In the genomic region with DNA sequence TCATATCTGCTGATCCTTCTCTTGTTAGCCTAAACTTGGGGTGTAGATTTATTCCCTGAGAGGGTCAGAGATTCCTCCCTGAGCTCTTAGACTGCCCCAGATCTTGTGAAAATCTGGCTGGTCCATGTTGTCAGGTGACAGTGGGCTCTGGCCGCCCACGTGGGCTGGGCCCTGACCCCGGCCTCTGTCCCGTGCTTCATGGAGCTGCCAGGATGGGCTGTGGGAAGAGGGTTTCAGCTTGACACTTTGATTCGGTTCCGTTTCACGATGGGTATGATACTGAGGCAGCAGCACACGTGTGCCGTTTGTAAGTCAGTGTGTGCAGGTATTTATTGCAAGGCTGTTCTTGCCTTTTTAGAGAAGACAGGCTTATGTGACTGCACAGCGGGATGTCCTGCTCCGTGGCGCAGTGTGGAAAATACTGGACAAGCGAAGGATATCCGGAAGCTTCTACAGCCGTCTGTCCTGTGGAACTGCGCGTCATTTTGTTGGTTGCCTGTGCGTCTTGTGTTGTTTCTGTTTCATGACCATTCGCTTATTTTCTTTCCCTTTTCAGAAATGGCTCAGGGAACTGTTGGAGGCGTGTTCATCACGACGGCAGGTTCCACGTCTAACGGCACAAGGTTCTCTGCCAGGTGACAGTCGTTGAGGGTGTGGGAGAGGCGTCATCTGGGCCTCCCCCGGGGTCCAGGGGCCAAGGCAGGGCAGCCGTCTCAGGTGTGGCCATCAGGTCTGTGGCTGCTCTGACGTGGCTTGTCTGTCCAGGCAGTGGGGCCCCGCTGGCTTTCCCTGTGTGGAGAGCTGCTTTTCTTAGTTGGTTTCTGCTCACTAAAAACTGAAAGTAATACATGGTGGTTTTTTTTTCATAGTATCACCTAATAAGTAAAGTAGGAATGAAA, we compare ENCODE assay signal across 1 cellular context.
TF ChIP-seq lines count a peak whose summit lies in the region.

No MANE protein-coding gene starts in this region.

TF ChIP-seq in WTC11, 78 proteins besides CTCF, POLR2A, EP300 and RAD21:
- no peak for TF ChIP-seq IRF2 (CRISPR knock-in tag; IDR thresholded peaks at IDR 0.05; ENCODE audit: borderline replicate concordance, low read depth)
- no peak for TF ChIP-seq GTF2I (CRISPR knock-in tag; conservative IDR thresholded peaks at IDR 0.05)
- TF ChIP-seq, protein P1, sequence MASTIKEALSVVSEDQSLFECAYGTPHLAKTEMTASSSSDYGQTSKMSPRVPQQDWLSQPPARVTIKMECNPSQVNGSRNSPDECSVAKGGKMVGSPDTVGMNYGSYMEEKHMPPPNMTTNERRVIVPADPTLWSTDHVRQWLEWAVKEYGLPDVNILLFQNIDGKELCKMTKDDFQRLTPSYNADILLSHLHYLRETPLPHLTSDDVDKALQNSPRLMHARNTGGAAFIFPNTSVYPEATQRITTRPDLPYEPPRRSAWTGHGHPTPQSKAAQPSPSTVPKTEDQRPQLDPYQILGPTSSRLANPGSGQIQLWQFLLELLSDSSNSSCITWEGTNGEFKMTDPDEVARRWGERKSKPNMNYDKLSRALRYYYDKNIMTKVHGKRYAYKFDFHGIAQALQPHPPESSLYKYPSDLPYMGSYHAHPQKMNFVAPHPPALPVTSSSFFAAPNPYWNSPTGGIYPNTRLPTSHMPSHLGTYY (CRISPR knock-in tag; IDR thresholded peaks at IDR 0.05): no peak
- TF ChIP-seq, protein P2, sequence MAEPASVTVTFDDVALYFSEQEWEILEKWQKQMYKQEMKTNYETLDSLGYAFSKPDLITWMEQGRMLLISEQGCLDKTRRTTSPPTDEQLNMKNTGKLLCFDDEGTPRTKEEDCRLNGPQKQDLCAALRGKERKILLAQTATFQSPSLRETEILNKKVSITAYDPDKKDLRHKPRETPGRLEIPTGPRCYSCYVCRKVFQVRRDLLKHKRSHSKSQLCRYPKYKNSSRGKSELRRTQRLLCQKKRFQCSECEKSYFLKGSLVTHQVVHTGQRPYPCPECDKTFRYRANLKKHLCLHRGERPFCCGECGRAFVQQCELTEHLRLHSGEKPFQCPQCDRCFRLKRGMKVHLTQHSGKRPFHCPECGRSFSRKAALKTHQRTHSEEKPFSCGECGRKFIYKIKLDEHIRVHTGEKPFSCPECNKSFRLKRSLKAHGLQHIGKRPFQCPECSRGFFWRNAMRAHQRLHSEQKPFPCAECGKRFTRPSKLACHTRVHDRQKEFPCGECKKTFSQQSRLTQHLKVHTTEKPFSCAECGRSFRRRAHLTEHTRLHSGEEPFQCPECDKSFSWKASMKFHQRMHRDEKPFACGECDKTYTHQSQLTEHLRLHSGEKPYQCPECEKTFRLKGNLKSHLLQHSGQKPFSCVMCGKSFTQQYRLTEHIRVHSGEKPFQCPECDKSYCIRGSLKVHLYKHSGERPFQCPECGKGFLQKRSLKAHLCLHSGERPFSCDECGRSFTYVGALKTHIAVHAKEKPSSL (CRISPR knock-in tag; conservative IDR thresholded peaks at IDR 0.05): no peak
- no peak for TF ChIP-seq SOX15 (CRISPR knock-in tag; IDR thresholded peaks at IDR 0.05)
- TF ChIP-seq NFE2L1 (CRISPR knock-in tag; IDR thresholded peaks at IDR 0.05): no peak
- TF ChIP-seq, protein P3, sequence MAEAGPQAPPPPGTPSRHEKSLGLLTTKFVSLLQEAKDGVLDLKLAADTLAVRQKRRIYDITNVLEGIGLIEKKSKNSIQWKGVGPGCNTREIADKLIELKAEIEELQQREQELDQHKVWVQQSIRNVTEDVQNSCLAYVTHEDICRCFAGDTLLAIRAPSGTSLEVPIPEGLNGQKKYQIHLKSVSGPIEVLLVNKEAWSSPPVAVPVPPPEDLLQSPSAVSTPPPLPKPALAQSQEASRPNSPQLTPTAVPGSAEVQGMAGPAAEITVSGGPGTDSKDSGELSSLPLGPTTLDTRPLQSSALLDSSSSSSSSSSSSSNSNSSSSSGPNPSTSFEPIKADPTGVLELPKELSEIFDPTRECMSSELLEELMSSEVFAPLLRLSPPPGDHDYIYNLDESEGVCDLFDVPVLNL (CRISPR knock-in tag; IDR thresholded peaks at IDR 0.05; ENCODE audit: borderline replicate concordance, low read depth): no peak
- no peak for TF ChIP-seq ZNF423 (CRISPR knock-in tag; IDR thresholded peaks at IDR 0.05)
- TF ChIP-seq RELA (CRISPR knock-in tag; IDR thresholded peaks at IDR 0.05; ENCODE audit: borderline replicate concordance): no peak
- no peak for TF ChIP-seq ZNF671 (CRISPR knock-in tag; IDR thresholded peaks at IDR 0.05)
- TF ChIP-seq ATF1 (CRISPR knock-in tag; IDR thresholded peaks at IDR 0.05): no peak
- TF ChIP-seq ZBTB21 (CRISPR knock-in tag; IDR thresholded peaks at IDR 0.05; ENCODE audit: borderline replicate concordance): no peak
- TF ChIP-seq, protein P4, sequence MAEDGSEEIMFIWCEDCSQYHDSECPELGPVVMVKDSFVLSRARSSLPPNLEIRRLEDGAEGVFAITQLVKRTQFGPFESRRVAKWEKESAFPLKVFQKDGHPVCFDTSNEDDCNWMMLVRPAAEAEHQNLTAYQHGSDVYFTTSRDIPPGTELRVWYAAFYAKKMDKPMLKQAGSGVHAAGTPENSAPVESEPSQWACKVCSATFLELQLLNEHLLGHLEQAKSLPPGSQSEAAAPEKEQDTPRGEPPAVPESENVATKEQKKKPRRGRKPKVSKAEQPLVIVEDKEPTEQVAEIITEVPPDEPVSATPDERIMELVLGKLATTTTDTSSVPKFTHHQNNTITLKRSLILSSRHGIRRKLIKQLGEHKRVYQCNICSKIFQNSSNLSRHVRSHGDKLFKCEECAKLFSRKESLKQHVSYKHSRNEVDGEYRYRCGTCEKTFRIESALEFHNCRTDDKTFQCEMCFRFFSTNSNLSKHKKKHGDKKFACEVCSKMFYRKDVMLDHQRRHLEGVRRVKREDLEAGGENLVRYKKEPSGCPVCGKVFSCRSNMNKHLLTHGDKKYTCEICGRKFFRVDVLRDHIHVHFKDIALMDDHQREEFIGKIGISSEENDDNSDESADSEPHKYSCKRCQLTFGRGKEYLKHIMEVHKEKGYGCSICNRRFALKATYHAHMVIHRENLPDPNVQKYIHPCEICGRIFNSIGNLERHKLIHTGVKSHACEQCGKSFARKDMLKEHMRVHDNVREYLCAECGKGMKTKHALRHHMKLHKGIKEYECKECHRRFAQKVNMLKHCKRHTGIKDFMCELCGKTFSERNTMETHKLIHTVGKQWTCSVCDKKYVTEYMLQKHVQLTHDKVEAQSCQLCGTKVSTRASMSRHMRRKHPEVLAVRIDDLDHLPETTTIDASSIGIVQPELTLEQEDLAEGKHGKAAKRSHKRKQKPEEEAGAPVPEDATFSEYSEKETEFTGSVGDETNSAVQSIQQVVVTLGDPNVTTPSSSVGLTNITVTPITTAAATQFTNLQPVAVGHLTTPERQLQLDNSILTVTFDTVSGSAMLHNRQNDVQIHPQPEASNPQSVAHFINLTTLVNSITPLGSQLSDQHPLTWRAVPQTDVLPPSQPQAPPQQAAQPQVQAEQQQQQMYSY (CRISPR knock-in tag; IDR thresholded peaks at IDR 0.05): no peak
- TF ChIP-seq, protein P5, sequence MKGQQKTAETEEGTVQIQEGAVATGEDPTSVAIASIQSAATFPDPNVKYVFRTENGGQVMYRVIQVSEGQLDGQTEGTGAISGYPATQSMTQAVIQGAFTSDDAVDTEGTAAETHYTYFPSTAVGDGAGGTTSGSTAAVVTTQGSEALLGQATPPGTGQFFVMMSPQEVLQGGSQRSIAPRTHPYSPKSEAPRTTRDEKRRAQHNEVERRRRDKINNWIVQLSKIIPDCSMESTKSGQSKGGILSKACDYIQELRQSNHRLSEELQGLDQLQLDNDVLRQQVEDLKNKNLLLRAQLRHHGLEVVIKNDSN (CRISPR knock-in tag; IDR thresholded peaks at IDR 0.05): no peak
- TF ChIP-seq, protein P6, sequence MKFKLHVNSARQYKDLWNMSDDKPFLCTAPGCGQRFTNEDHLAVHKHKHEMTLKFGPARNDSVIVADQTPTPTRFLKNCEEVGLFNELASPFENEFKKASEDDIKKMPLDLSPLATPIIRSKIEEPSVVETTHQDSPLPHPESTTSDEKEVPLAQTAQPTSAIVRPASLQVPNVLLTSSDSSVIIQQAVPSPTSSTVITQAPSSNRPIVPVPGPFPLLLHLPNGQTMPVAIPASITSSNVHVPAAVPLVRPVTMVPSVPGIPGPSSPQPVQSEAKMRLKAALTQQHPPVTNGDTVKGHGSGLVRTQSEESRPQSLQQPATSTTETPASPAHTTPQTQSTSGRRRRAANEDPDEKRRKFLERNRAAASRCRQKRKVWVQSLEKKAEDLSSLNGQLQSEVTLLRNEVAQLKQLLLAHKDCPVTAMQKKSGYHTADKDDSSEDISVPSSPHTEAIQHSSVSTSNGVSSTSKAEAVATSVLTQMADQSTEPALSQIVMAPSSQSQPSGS (CRISPR knock-in tag; IDR thresholded peaks at IDR 0.05; ENCODE audit: borderline replicate concordance, low read depth): no peak
- TF ChIP-seq, protein P7, sequence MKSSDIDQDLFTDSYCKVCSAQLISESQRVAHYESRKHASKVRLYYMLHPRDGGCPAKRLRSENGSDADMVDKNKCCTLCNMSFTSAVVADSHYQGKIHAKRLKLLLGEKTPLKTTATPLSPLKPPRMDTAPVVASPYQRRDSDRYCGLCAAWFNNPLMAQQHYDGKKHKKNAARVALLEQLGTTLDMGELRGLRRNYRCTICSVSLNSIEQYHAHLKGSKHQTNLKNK (CRISPR knock-in tag; IDR thresholded peaks at IDR 0.05): no peak
